ENCODE assay signal across 8 cellular contexts in the genomic region with DNA sequence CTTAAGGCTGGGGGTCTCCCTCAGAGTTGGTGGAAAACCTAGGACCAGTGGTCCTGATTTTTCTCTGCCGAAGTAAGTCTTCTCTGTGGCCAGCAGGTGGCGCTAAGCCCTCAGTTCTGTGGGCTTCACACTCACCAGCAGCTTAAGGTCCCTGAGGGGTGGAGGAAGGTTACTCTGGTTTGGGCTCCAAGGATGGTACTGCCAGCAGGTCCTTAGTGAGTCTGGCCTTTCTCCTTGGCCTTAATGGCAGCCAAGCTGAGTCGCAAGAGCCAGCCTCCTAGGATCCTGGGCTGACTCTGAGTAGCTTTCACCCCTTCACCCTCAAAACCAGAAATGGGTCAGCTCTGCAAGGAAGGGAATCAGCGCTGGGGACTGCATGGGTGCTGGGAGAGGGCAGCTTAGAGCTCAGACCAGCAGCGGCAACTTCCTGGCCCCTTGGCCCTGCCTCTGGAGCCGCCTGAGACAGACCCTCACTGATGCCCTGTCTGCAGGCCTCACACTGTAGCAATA. TPM values are rescaled to one million over a fixed set of nuclear protein-coding genes. Genes with fewer than 3 reads are reported as not detected.
A peak's percentile ranks its signal among the peaks of the same experiment; 100 is the strongest.
DNase-seq lines count a peak whose midpoint lies in the region; ATAC-seq and TF ChIP-seq lines count a peak whose summit lies in the region.

No MANE protein-coding gene starts in this region.

- H3K9me3 Mint-ChIP-seq in activated CD8-positive, alpha-beta T cell treated with anti-CD3 and anti-CD28 coated beads for 36 hours, result no peaks in the 10 kb centered on the region
- H3K9me3 Mint-ChIP-seq in mesothelial cell of epicardium, result no peaks in the 10 kb centered on the region

- no peaks in the 10 kb centered on the region for H3K9me3 ChIP-seq in effector memory CD4-positive, alpha-beta T cell (ENCODE audit: control insufficient read depth, low read length)

- TF ChIP-seq CTCF in GM12873 (IDR thresholded peaks at IDR 0.05; ENCODE audit: insufficient read depth, low read depth, low read length, missing control alignments) (peak; percentile 94), mesothelial cell of epicardium (IDR thresholded peaks at IDR 0.05; ENCODE audit: unreplicated experiment) (peak; percentile 90)
- TF ChIP-seq CTCF in activated CD8-positive, alpha-beta T cell treated with anti-CD3 and anti-CD28 coated beads for 36 hours (IDR thresholded peaks at IDR 0.05), result peak; percentile 90

- H3K27ac ChIP-seq in effector memory CD4-positive, alpha-beta T cell (ENCODE audit: insufficient read depth, low read length, poor library complexity, severe bottlenecking), result no peak overlapping the region

- no peak overlapping the region for H3K4me3 ChIP-seq in effector memory CD4-positive, alpha-beta T cell (ENCODE audit: insufficient read depth, low read depth, low read length, poor library complexity, severe bottlenecking)

- CTCF ChIA-PET in activated CD8-positive, alpha-beta T cell treated with anti-CD3 and anti-CD28 coated beads for 36 hours (lab: Charles Lee), result interaction anchor here (0.7 to 5.3 kb wide), 45 partner anchors 8 to 438 kb away, joined by 3 to 167 read pairs (median 4); no protein-coding TSS in a partner anchor

- H3K27me3 Mint-ChIP-seq in activated CD8-positive, alpha-beta T cell treated with anti-CD3 and anti-CD28 coated beads for 36 hours, result no peaks in the 10 kb centered on the region
- H3K27me3 Mint-ChIP-seq in mesothelial cell of epicardium (ENCODE audit: low read depth), result peaks cover 22% of the 10 kb centered on the region

- DNase-seq in NCI-H748 treated with DMSO at 0.1 percent for 48 hours (lab: John Stamatoyannopoulos, UW) (peak; percentile 51), mesothelial cell of epicardium (ENCODE audit: low spot score in 2 of 2, unreplicated experiment in 2 of 2) (peak; percentile 73 to 83)
- DNase-seq in activated CD8-positive, alpha-beta T cell treated with anti-CD3 and anti-CD28 coated beads for 36 hours, result peak; percentile 87
- DNase-seq in effector memory CD4-positive, alpha-beta T cell, result peak; percentile 47 to 66 (median 51)
- peak; percentile 62 to 71 for DNase-seq in stimulated activated CD8-positive, alpha-beta memory T cell treated with anti-CD3 and anti-CD28 coated beads, Interleukin-2, amount 100 ng/mL, for 48 hours (ENCODE audit: low read depth in 2 of 2)

- peaks cover 3% of the 10 kb centered on the region for H3K4me1 ChIP-seq in effector memory CD4-positive, alpha-beta T cell (ENCODE audit: control insufficient read depth, insufficient read depth, low read length, poor library complexity, severe bottlenecking)

- H3K4me1 Mint-ChIP-seq in activated CD8-positive, alpha-beta T cell treated with anti-CD3 and anti-CD28 coated beads for 36 hours (ENCODE audit: low read depth), result peaks cover 2% of the 10 kb centered on the region
- no peaks in the 10 kb centered on the region for H3K4me1 Mint-ChIP-seq in mesothelial cell of epicardium

- ATAC-seq in HG03439 (IDR thresholded peaks at IDR 0.05; ENCODE audit: unreplicated experiment) (peak; percentile 50), HG02938 (IDR thresholded peaks at IDR 0.05; ENCODE audit: unreplicated experiment) (no peak)
- peak; percentile 76 for ATAC-seq in activated CD8-positive, alpha-beta T cell treated with anti-CD3 and anti-CD28 coated beads for 36 hours

- H3K4me3 Mint-ChIP-seq in activated CD8-positive, alpha-beta T cell treated with anti-CD3 and anti-CD28 coated beads for 36 hours, result no peak overlapping the region
- no peak overlapping the region for H3K4me3 Mint-ChIP-seq in mesothelial cell of epicardium

- POLR2A ChIA-PET in activated CD8-positive, alpha-beta T cell treated with anti-CD3 and anti-CD28 coated beads for 36 hours (lab: Charles Lee), result no interaction called here

- intact Hi-C loops in activated CD8-positive, alpha-beta T cell treated with anti-CD3 and anti-CD28 coated beads for 36 hours (cut with micrococcal nuclease), result loop anchor here (1.0 kb wide), 1 partner anchor 120 kb away; no protein-coding TSS in a partner anchor

- no peaks in the 10 kb centered on the region for H3K27me3 ChIP-seq in effector memory CD4-positive, alpha-beta T cell (replicated peaks; ENCODE audit: control insufficient read depth, insufficient read depth, low read length, poor library complexity, severe bottlenecking)

- H3K36me3 Mint-ChIP-seq in activated CD8-positive, alpha-beta T cell treated with anti-CD3 and anti-CD28 coated beads for 36 hours (ENCODE audit: low read depth), result peaks cover 3% of the 10 kb centered on the region
- peaks cover 7% of the 10 kb centered on the region for H3K36me3 Mint-ChIP-seq in mesothelial cell of epicardium

- H3K27ac Mint-ChIP-seq in activated CD8-positive, alpha-beta T cell treated with anti-CD3 and anti-CD28 coated beads for 36 hours, result no peak overlapping the region
- no peak overlapping the region for H3K27ac Mint-ChIP-seq in mesothelial cell of epicardium

- H3K36me3 ChIP-seq in effector memory CD4-positive, alpha-beta T cell (ENCODE audit: control insufficient read depth, insufficient read depth, low read length), result no peaks in the 10 kb centered on the region

RNA-seq across cellular contexts. Expression of a gene that starts 4.4 kb away (rescaled TPM):
- total RNA-seq in activated CD8-positive, alpha-beta T cell treated with anti-CD3 and anti-CD28 coated beads for 36 hours, result 1 to 10 TPM; 1.2 to 2.4 TPM
- 2.0 to 3.0 TPM (median 2.1 TPM) in 3 replicates for total RNA-seq in mesothelial cell of epicardium

RNA-seq across cellular contexts. Expression of a gene that starts 32.5 kb away (rescaled TPM):
- total RNA-seq in activated CD8-positive, alpha-beta T cell treated with anti-CD3 and anti-CD28 coated beads for 36 hours, result 1 to 10 TPM; 3.4 to 4.2 TPM
- total RNA-seq in mesothelial cell of epicardium, result 4.8 to 5.6 TPM (median 4.9 TPM) in 3 replicates
